ENCODE assay signal across 1 cellular context in the genomic region with DNA sequence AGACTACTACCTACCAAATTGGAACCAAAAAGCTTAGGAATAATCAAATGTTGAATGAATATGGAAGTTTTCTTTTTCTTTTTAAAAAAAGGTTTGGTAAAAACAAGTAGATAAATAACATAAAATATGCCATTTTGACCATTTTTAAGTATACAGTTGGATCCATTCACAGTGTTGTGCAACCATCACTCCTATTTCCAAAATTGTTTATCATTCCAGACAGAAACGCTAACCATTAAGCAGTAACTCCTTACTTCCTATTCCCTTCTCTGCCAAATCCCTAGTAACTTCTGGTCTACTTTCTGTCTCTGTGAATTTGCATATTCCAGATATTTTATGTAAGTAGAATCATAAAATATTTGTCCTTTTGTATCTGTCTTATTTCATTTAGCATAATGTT.
TF ChIP-seq lines count a peak whose summit lies in the region.

No MANE protein-coding gene starts in this region.

TF ChIP-seq in PFSK-1, 5 proteins besides CTCF, POLR2A, EP300 and RAD21 (continued from another document):
- TF ChIP-seq TAF1 (IDR thresholded peaks at IDR 0.05; ENCODE audit: borderline replicate concordance, insufficient read depth, low read length) (no peak), REST (IDR thresholded peaks at IDR 0.05; ENCODE audit: insufficient read depth in 1 of 2, low read depth in 2 of 2, low read length in 2 of 2) (no peak), SIN3A (IDR thresholded peaks at IDR 0.05; ENCODE audit: borderline replicate concordance, insufficient read depth, low read length) (no peak), FOXP2 (optimal IDR thresholded peaks at IDR 0.05; ENCODE audit: borderline replicate concordance, extremely low read depth, extremely low read length, insufficient read depth) (no peak)
TF ChIP-seq in PFSK-1: peak in this region for 1.
